In the genomic region with DNA sequence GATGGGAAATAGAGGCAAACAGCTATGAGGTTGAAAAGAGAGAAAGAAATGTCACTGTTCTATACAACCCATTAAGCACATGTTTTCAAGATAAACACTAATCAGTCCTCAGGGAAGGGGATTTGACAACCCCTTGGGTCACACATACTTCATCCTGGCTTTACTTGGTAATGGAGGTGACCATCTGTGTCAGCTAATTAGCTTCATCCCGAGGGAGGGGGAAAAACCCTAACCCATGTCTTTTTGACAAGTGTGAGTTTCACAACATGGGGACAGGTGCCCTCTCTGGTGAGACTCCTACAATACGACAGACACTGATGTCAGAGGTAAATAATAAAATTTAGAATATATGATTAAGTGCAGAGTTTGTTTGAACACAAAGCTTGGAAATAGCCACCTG, we compare ENCODE assay signal across 15 cellular contexts. TPM values are rescaled to one million over a fixed set of nuclear protein-coding genes. Genes with fewer than 3 reads are reported as not detected.
DNase-seq lines count a peak whose midpoint lies in the region; ATAC-seq and TF ChIP-seq lines count a peak whose summit lies in the region.
"Had no signal": no experiment of that assay in that cellular context is flagged by ENCODE, and none has a peak within 500 bp of the region (broad histone marks: within the 10 kb centered on the region; RNA-seq: fewer than 3 reads in every experiment).

No MANE protein-coding gene starts in this region.

- H3K27ac Mint-ChIP-seq in activated CD4-positive, alpha-beta T cell treated with anti-CD3 and anti-CD28 coated beads, Interleukin-2, amount 10 ng/mL, durations not matched to agents 24 days and 14 days: no peak overlapping the region
- H3K27ac Mint-ChIP-seq in brain (peak overlapping the region; percentile 91 to 95 (median 95)), progenitor cell of endocrine pancreas (peak overlapping the region; percentile 58)

- ATAC-seq in GM21786 (IDR thresholded peaks at IDR 0.05; ENCODE audit: unreplicated experiment) (no peak), mucosa of descending colon (no peak), HG03439 (IDR thresholded peaks at IDR 0.05; ENCODE audit: unreplicated experiment) (no peak)
- ATAC-seq: activated CD4-positive, CD25-positive, alpha-beta regulatory T cell treated with anti-CD3 and anti-CD28 coated beads, Interleukin-2, amount 50 U/mL, for 24 hours; gastroesophageal sphincter had no signal

- TF ChIP-seq CTCF in brain (conservative IDR thresholded peaks at IDR 0.05): no peak
- no peak for TF ChIP-seq CTCF in progenitor cell of endocrine pancreas (IDR thresholded peaks at IDR 0.05; ENCODE audit: unreplicated experiment)
- no peak for TF ChIP-seq CTCF in mucosa of descending colon (IDR thresholded peaks at IDR 0.05)

- H3K4me1 ChIP-seq in mucosa of descending colon (ENCODE audit: low read depth): peaks cover 4% of the 10 kb centered on the region
- H3K4me1 ChIP-seq: prostate gland had no signal

- H3K4me3 Mint-ChIP-seq in activated CD4-positive, alpha-beta T cell treated with anti-CD3 and anti-CD28 coated beads, Interleukin-2, amount 10 ng/mL, durations not matched to agents 24 days and 14 days: peak overlapping the region; percentile 94
- H3K4me3 Mint-ChIP-seq in brain (peak overlapping the region; percentile 93 to 98 (median 96)), progenitor cell of endocrine pancreas (ENCODE audit: low read depth) (peak overlapping the region; percentile 27)

- H3K36me3 ChIP-seq in mucosa of descending colon (ENCODE audit: low read depth): no peaks in the 10 kb centered on the region
- H3K36me3 ChIP-seq: gastroesophageal sphincter, prostate gland had no signal

- H3K4me3 ChIP-seq in mucosa of descending colon: no peak overlapping the region

- intact Hi-C loops in activated CD4-positive, alpha-beta T cell treated with anti-CD3 and anti-CD28 coated beads, Interleukin-2, amount 10 ng/mL, durations not matched to agents 24 days and 14 days (cut with micrococcal nuclease): loop anchor here (2.0 kb wide), 1 partner anchor 165 kb away; a partner anchor contains a TSS
- intact Hi-C loops in mucosa of descending colon (cut with DNase I, micrococcal nuclease): no loop called here

- H3K36me3 Mint-ChIP-seq in activated CD4-positive, alpha-beta T cell treated with anti-CD3 and anti-CD28 coated beads, Interleukin-2, amount 10 ng/mL, durations not matched to agents 24 days and 14 days (ENCODE audit: low read depth): peaks cover 13% of the 10 kb centered on the region
- H3K36me3 Mint-ChIP-seq in brain (no peaks in the 10 kb centered on the region), progenitor cell of endocrine pancreas (ENCODE audit: insufficient read depth) (peaks cover 5% of the 10 kb centered on the region)

- H3K9me3 ChIP-seq in mucosa of descending colon: peaks cover 2% of the 10 kb centered on the region
- H3K9me3 ChIP-seq: gastroesophageal sphincter, prostate gland had no signal

- H3K9me3 Mint-ChIP-seq in activated CD4-positive, alpha-beta T cell treated with anti-CD3 and anti-CD28 coated beads, Interleukin-2, amount 10 ng/mL, durations not matched to agents 24 days and 14 days: no peaks in the 10 kb centered on the region
- H3K9me3 Mint-ChIP-seq in brain (peaks cover 0 to 6% (median 0%) of the 10 kb centered on the region in 5 experiments), progenitor cell of endocrine pancreas (ENCODE audit: low read depth) (no peaks in the 10 kb centered on the region)

- no peak for DNase-seq in activated CD4-positive, alpha-beta T cell treated with anti-CD3 and anti-CD28 coated beads, Interleukin-2, amount 10 ng/mL, durations not matched to agents 24 days and 14 days
- no peak for DNase-seq in activated CD4-positive, alpha-beta T cell treated with anti-CD3 and anti-CD28 coated beads, Interleukin-2, amount 50 U/mL, for 1 hour
- DNase-seq in NCI-H146 treated with DMSO at 0.1 percent for 48 hours (lab: John Stamatoyannopoulos, UW; ENCODE audit: unreplicated experiment): peak; percentile 7
- no peak for DNase-seq in progenitor cell of endocrine pancreas (ENCODE audit: low spot score, unreplicated experiment)
- no peak for DNase-seq in mucosa of descending colon
- DNase-seq: dorsolateral prefrontal cortex; left cardiac atrium; NCI-H2029 treated with DMSO at 0.1 percent for 48 hours; stimulated activated CD4-positive, alpha-beta T cell treated with anti-CD3 and anti-CD28 coated beads, Interleukin-4, amount 100 ng/mL, for 24 hours had no signal

- H3K27me3 Mint-ChIP-seq in activated CD4-positive, alpha-beta T cell treated with anti-CD3 and anti-CD28 coated beads, Interleukin-2, amount 10 ng/mL, durations not matched to agents 24 days and 14 days: no peaks in the 10 kb centered on the region
- H3K27me3 Mint-ChIP-seq in brain (peaks cover 14% of the 10 kb centered on the region), progenitor cell of endocrine pancreas (no peaks in the 10 kb centered on the region)

- peaks cover 22% of the 10 kb centered on the region for H3K4me1 Mint-ChIP-seq in activated CD4-positive, alpha-beta T cell treated with anti-CD3 and anti-CD28 coated beads, Interleukin-2, amount 10 ng/mL, durations not matched to agents 24 days and 14 days
- peaks cover 40% of the 10 kb centered on the region for H3K4me1 Mint-ChIP-seq in brain
- peaks cover 27% of the 10 kb centered on the region for H3K4me1 Mint-ChIP-seq in progenitor cell of endocrine pancreas (ENCODE audit: low read depth)

RNA-seq across cellular contexts. Expression of a gene that starts 43.1 kb away (rescaled TPM):
- 15.9 and 18.2 TPM in 2 replicates for total RNA-seq in activated CD4-positive, alpha-beta T cell treated with anti-CD3 and anti-CD28 coated beads, Interleukin-2, amount 10 ng/mL, durations not matched to agents 24 days and 14 days
- polyA plus RNA-seq in brain (ENCODE audit: insufficient read depth, low read depth, low replicate concordance): 3.7 TPM
- total RNA-seq in progenitor cell of endocrine pancreas (42.9 and 47.3 TPM in 2 replicates), mucosa of descending colon (10 to 100 TPM; 14.1 to 20.7 (median 16.0) TPM)

RNA-seq across cellular contexts. Expression of a gene that starts 53.6 kb away (rescaled TPM):
- 22.1 and 26.3 TPM in 2 replicates for total RNA-seq in activated CD4-positive, alpha-beta T cell treated with anti-CD3 and anti-CD28 coated beads, Interleukin-2, amount 10 ng/mL, durations not matched to agents 24 days and 14 days
- 7.5 TPM for polyA plus RNA-seq in brain (ENCODE audit: insufficient read depth, low read depth, low replicate concordance)
- total RNA-seq in progenitor cell of endocrine pancreas: 72.1 and 79.7 TPM in 2 replicates
- 10 to 100 TPM; 17.6 to 48.7 (median 31.6) TPM for total RNA-seq in mucosa of descending colon

Comparison
In these comparisons a context has a peak if more than half of its experiments do, and no peak if none do; other contexts are left out.
1. H3K4me3 Mint-ChIP-seq: peak in every context shown above with its lines; median percentile 96 in brain; 94 in activated CD4-positive, alpha-beta T cell treated with anti-CD3 and anti-CD28 coated beads, Interleukin-2, amount 10 ng/mL, durations not matched to agents 24 days and 14 days; 27 in progenitor cell of endocrine pancreas.